Comparison of ENCODE assay signal across 28 cellular contexts in the genomic region with DNA sequence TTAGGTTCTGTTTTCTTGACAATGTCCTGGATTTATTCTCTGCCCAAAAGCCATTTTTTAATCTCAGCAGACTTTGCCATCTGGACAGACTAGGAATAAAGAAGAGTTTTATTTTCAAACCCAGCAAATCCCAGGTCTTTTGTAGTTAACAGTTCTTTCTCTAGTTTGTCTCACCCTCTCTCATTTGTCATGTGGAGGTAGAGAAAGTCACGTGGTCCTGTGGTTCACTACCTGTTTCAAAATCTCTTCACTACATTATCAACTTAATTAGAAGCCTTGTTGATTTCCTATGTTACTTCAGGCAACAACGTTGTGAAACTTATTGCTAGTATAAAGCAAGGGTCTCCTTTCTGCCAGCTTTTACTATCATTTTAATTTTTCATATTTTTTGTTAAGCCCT.
"Had no signal": no experiment of that assay in that cellular context is flagged by ENCODE, and none has a peak within 500 bp of the region (broad histone marks: within the 10 kb centered on the region; RNA-seq: fewer than 3 reads in every experiment).

No MANE protein-coding gene starts in this region.

- H3K27ac ChIP-seq: colonic mucosa, coronary artery, dorsolateral prefrontal cortex, epithelial cell of prostate, esophagus muscularis mucosa, esophagus squamous epithelium, foreskin keratinocyte, gastrocnemius medialis, gastroesophageal sphincter, heart left ventricle, heart right ventricle had no signal

- H3K4me3 ChIP-seq: colonic mucosa, coronary artery, dorsolateral prefrontal cortex, esophagus muscularis mucosa, esophagus squamous epithelium, gastrocnemius medialis, gastroesophageal sphincter, heart left ventricle, heart right ventricle had no signal

- H3K36me3 ChIP-seq: colonic mucosa, esophagus muscularis mucosa, esophagus squamous epithelium, gastrocnemius medialis, gastroesophageal sphincter, heart left ventricle, heart right ventricle had no signal

- H3K9me3 ChIP-seq: colonic mucosa, esophagus muscularis mucosa, esophagus squamous epithelium, gastrocnemius medialis, gastroesophageal sphincter had no signal

- H3K4me1 ChIP-seq: colonic mucosa, esophagus muscularis mucosa, esophagus squamous epithelium, foreskin keratinocyte, gastrocnemius medialis, gastroesophageal sphincter, heart left ventricle, heart right ventricle had no signal

- ATAC-seq: effector memory CD8-positive, alpha-beta T cell; esophagus mucosa; foreskin keratinocyte; gastrocnemius medialis; gastroesophageal sphincter; heart left ventricle; heart right ventricle had no signal

- H3K27me3 ChIP-seq: colonic mucosa, dorsolateral prefrontal cortex, esophagus muscularis mucosa, esophagus squamous epithelium, foreskin keratinocyte, gastrocnemius medialis, gastroesophageal sphincter, heart left ventricle, heart right ventricle had no signal

- FAIRE-seq: colon, endometrium, endothelial cell of umbilical vein, frontal cortex had no signal

- DNase-seq: colonic mucosa; cortex of kidney; dermis blood vessel endothelial cell; dorsolateral prefrontal cortex; effector CD4-positive, alpha-beta T cell; effector CD8-positive, alpha-beta T cell; effector memory CD4-positive, alpha-beta T cell; effector memory CD8-positive, alpha-beta T cell; endodermal cell; erythroblast; esophagus squamous epithelium; foreskin fibroblast; foreskin keratinocyte; foreskin melanocyte; gastrocnemius medialis; glutamatergic neuron; head of caudate nucleus; heart left ventricle; heart right ventricle had no signal
